In the genomic region with DNA sequence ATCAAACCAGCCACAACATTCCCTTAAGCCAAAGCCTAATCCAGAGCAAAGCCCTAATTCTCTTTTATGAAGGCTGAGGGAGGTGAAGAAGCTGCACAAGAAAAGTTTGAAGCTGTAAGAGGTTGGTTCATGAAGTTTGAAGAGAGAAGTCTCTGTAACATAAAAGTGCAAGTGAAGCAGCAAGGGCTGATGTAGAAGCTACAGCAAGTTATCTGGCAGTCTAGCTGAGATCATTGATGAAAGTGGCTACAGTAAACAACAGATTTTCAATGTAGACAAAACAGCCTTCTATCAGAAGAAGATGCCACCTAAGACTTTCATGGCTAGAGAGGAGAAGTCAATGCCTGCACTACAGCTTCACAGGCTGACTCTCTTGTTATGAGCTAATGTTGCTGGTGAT, we compare ENCODE assay signal across 25 cellular contexts. TPM values are rescaled to one million over a fixed set of nuclear protein-coding genes. Genes with fewer than 3 reads are reported as not detected.
A peak's percentile ranks its signal among the peaks of the same experiment; 100 is the strongest.
DNase-seq lines count a peak whose midpoint lies in the region; ATAC-seq, FAIRE-seq and TF ChIP-seq lines count a peak whose summit lies in the region.
"Had no signal": no experiment of that assay in that cellular context is flagged by ENCODE, and none has a peak within 500 bp of the region (broad histone marks: within the 10 kb centered on the region; RNA-seq: fewer than 3 reads in every experiment).

No MANE protein-coding gene starts in this region.

- peaks cover 12% of the 10 kb centered on the region for H3K9me3 ChIP-seq in HepG2 (ENCODE audit: low read length)
- H3K9me3 ChIP-seq in right lobe of liver = no peaks in the 10 kb centered on the region
- H3K9me3 ChIP-seq in K562 (replicated peaks; ENCODE audit: control insufficient read depth, insufficient read depth, low read depth, low read length) = no peaks in the 10 kb centered on the region
- H3K9me3 ChIP-seq: BE2C had no signal

- no peak overlapping the region for H3K27ac Mint-ChIP-seq in activated naive CD8-positive, alpha-beta T cell treated with anti-CD3 and anti-CD28 coated beads, Interleukin-2, amount 50 U/mL, for 24 hours
- H3K27ac Mint-ChIP-seq: CD4-positive, CD25-positive, alpha-beta regulatory T cell; CD8-positive, alpha-beta memory T cell; H9 had no signal

- DNase-seq in HepG2 (ENCODE audit: low spot score) = no peak
- no peak for DNase-seq in right lobe of liver
- DNase-seq in HEK293T (ENCODE audit: extremely low spot score) = no peak
- DNase-seq in K562 (ENCODE audit: extremely low read depth in 1 of 4, low spot score in 3 of 4) = no peak
- DNase-seq in activated naive CD8-positive, alpha-beta T cell treated with anti-CD3 and anti-CD28 coated beads, Interleukin-2, amount 50 U/mL, for 24 hours = no peak
- DNase-seq in hypothalamus (lab: John Stamatoyannopoulos, UW) = no peak
- DNase-seq: ACHN; BE2C; C1 segment of cervical spinal cord; CD4-positive, CD25-positive, alpha-beta regulatory T cell; CD8-positive, alpha-beta memory T cell; COR-L47; DMS 273 treated with DMSO at 0.1 percent for 48 hours; DMS53; DND-41; EL; GOT3; H9; IMR-90; KBM-7 had no signal

- in situ Hi-C loops in HepG2 (cut with HindIII; ENCODE audit: extremely low pct_ligation_motif_present, low pct_unique_long_range_greater_than_20kb) = no loop called here
- in situ Hi-C loops in K562 (cut with MboI) = no loop called here

- H3K4me2 ChIP-seq in HepG2 (ENCODE audit: low read depth, low read length) (no peak overlapping the region), K562 (ENCODE audit: insufficient read depth, low read length) (no peak overlapping the region)

- H3K36me3 Mint-ChIP-seq in activated naive CD8-positive, alpha-beta T cell treated with anti-CD3 and anti-CD28 coated beads, Interleukin-2, amount 50 U/mL, for 24 hours (ENCODE audit: low read depth) = no peaks in the 10 kb centered on the region
- H3K36me3 Mint-ChIP-seq: CD4-positive, CD25-positive, alpha-beta regulatory T cell; CD8-positive, alpha-beta memory T cell had no signal

- peaks cover 13% of the 10 kb centered on the region for H3K27me3 Mint-ChIP-seq in activated naive CD8-positive, alpha-beta T cell treated with anti-CD3 and anti-CD28 coated beads, Interleukin-2, amount 50 U/mL, for 24 hours

- no peaks in the 10 kb centered on the region for H3K9me1 ChIP-seq in K562 (ENCODE audit: control insufficient read depth, insufficient read depth, low read length)

- H2AFZ ChIP-seq in HepG2 (ENCODE audit: low read length) = peak overlapping the region; percentile 11
- H2AFZ ChIP-seq in K562 (ENCODE audit: low read depth, low read length) = no peak overlapping the region

- no peaks in the 10 kb centered on the region for H4K20me1 ChIP-seq in HepG2 (ENCODE audit: insufficient read depth, low read length)
- no peaks in the 10 kb centered on the region for H4K20me1 ChIP-seq in K562 (replicated peaks; ENCODE audit: control insufficient read depth, insufficient read depth, low read length)

- TF ChIP-seq CTCF in HepG2 (CRISPR knock-in tag; IDR thresholded peaks at IDR 0.05) (no peak), right lobe of liver (IDR thresholded peaks at IDR 0.05) (no peak), K562 (IDR thresholded peaks at IDR 0.05 in 2 of 3, conservative IDR thresholded peaks at IDR 0.05 in 1 of 3; ENCODE audit: insufficient read depth in 2 of 3, low read depth in 1 of 3, low read length in 3 of 3) (no peak)

- TF ChIP-seq RAD21 in HepG2 (CRISPR knock-in tag; IDR thresholded peaks at IDR 0.05) (no peak), K562 (CRISPR knock-in tag; conservative IDR thresholded peaks at IDR 0.05 in 1 of 2, IDR thresholded peaks at IDR 0.05 in 1 of 2) (no peak)

- no peaks in the 10 kb centered on the region for H3K4me1 ChIP-seq in HepG2 (ENCODE audit: insufficient read depth, low read length)
- H3K4me1 ChIP-seq in right lobe of liver = no peaks in the 10 kb centered on the region
- H3K4me1 ChIP-seq in K562 (replicated peaks in 1 of 2; ENCODE audit: control insufficient read depth in 2 of 2, insufficient read depth in 2 of 2, low read length in 2 of 2) = no peaks in the 10 kb centered on the region
- H3K4me1 ChIP-seq: BE2C had no signal

- no TSS peak for BruUV-seq in HepG2 (replicated peaks; lab: Mats Ljungman, UMichigan)
- no TSS peak for BruUV-seq in K562 (replicated peaks; lab: Mats Ljungman, UMichigan)

- H3K27ac ChIP-seq in HepG2 (ENCODE audit: extremely low read length, insufficient read depth, low read length) (no peak overlapping the region), right lobe of liver (no peak overlapping the region), K562 (ENCODE audit: extremely low read depth, low read depth, low read length) (no peak overlapping the region)
- H3K27ac ChIP-seq: HL-60 had no signal

- H3K79me2 ChIP-seq in HepG2 (ENCODE audit: insufficient read depth, low read length) (no peaks in the 10 kb centered on the region), K562 (ENCODE audit: control insufficient read depth, insufficient read depth, low read length) (no peaks in the 10 kb centered on the region)

- FAIRE-seq in HepG2 (lab: Jason Lieb, UNC) = no peak
- no peak for FAIRE-seq in K562 (lab: Jason Lieb, UNC)
- FAIRE-seq: GM12891 had no signal

- peaks cover 9% of the 10 kb centered on the region for H3K9me3 Mint-ChIP-seq in activated naive CD8-positive, alpha-beta T cell treated with anti-CD3 and anti-CD28 coated beads, Interleukin-2, amount 50 U/mL, for 24 hours

- H3K9ac ChIP-seq in HepG2 (ENCODE audit: insufficient read depth, low read depth, low read length) (no peak overlapping the region), K562 (ENCODE audit: insufficient read depth in 1 of 2, low read depth in 2 of 2, low read length in 2 of 2) (no peak overlapping the region)

- no peak for TF ChIP-seq EP300 in HepG2 (IDR thresholded peaks at IDR 0.05; ENCODE audit: low read depth in 2 of 2, low read length in 2 of 2)
- no peak for TF ChIP-seq EP300 in HepG2 (CRISPR knock-in tag; IDR thresholded peaks at IDR 0.05; ENCODE audit: borderline replicate concordance)
- no peak for TF ChIP-seq EP300 in K562 (IDR thresholded peaks at IDR 0.05; ENCODE audit: low read length)

- intact Hi-C loops in HepG2 (cut with micrococcal nuclease; ENCODE audit: unreplicated experiment) = no loop called here
- intact Hi-C loops in right lobe of liver (cut with DNase I) = no loop called here
- intact Hi-C loops in K562 (cut with micrococcal nuclease) = no loop called here

- POLR2A ChIA-PET in HepG2 (lab: Yijun Ruan, JAX) (no interaction called here), HEK293T (lab: Yijun Ruan, JAX) (interaction anchor here (0.9 kb wide), 1 partner anchor 43 kb away, joined by 3 read pairs; no protein-coding TSS in a partner anchor), K562 (lab: Yijun Ruan, JAX) (no interaction called here)

- H3K4me3 ChIP-seq in HepG2 (replicated peaks in 1 of 3; ENCODE audit: insufficient read depth in 1 of 3, low read depth in 2 of 3, low read length in 3 of 3) (no peak overlapping the region), right lobe of liver (no peak overlapping the region), K562 (no peak overlapping the region)

- H3K36me3 ChIP-seq in HepG2 (replicated peaks in 1 of 2; ENCODE audit: control insufficient read depth in 1 of 2, insufficient read depth in 2 of 2, low read length in 2 of 2) (no peaks in the 10 kb centered on the region), right lobe of liver (no peaks in the 10 kb centered on the region), K562 (ENCODE audit: control insufficient read depth, insufficient read depth, low read length) (no peaks in the 10 kb centered on the region)
- H3K36me3 ChIP-seq: BE2C had no signal

- H3K27me3 ChIP-seq in HepG2 (ENCODE audit: control insufficient read depth in 1 of 2, insufficient read depth in 2 of 2, low read length in 2 of 2) (no peaks in the 10 kb centered on the region), right lobe of liver (no peaks in the 10 kb centered on the region), K562 (ENCODE audit: control insufficient read depth in 2 of 2, insufficient read depth in 2 of 2, low read length in 2 of 2) (peaks cover 0 to 5% of the 10 kb centered on the region in 2 experiments; a peak in 3 of 5 replicates)
- H3K27me3 ChIP-seq: BE2C had no signal

- H3K4me3 Mint-ChIP-seq in activated naive CD8-positive, alpha-beta T cell treated with anti-CD3 and anti-CD28 coated beads, Interleukin-2, amount 50 U/mL, for 24 hours = no peak overlapping the region
- H3K4me3 Mint-ChIP-seq: CD4-positive, CD25-positive, alpha-beta regulatory T cell; CD8-positive, alpha-beta memory T cell; H9 had no signal

- peaks cover 3% of the 10 kb centered on the region for H3K4me1 Mint-ChIP-seq in activated naive CD8-positive, alpha-beta T cell treated with anti-CD3 and anti-CD28 coated beads, Interleukin-2, amount 50 U/mL, for 24 hours
- H3K4me1 Mint-ChIP-seq: H9 had no signal

- ATAC-seq in HepG2 (no peak), right lobe of liver (no peak), K562 (no peak), GM21423 (IDR thresholded peaks at IDR 0.05; ENCODE audit: unreplicated experiment) (no peak)
- no peak for ATAC-seq in activated naive CD8-positive, alpha-beta T cell treated with anti-CD3 and anti-CD28 coated beads, Interleukin-2, amount 50 U/mL, for 24 hours

- TF ChIP-seq POLR2A in HepG2 (IDR thresholded peaks at IDR 0.05; ENCODE audit: insufficient read depth in 1 of 2, low read depth in 2 of 2, low read length in 2 of 2) = no peak
- TF ChIP-seq POLR2A in right lobe of liver (IDR thresholded peaks at IDR 0.05) = no peak
- no peak for TF ChIP-seq POLR2A in K562 (conservative IDR thresholded peaks at IDR 0.05)

- CTCF ChIA-PET in HepG2 (lab: Yijun Ruan, JAX; ENCODE audit: low intra/inter-chr PET ratio, low total read pairs) = no interaction called here
- CTCF ChIA-PET in HEK293T (lab: Yijun Ruan, JAX) = no interaction called here
- CTCF ChIA-PET in K562 (lab: Yijun Ruan, JAX; ENCODE audit: low intra/inter-chr PET ratio) = no interaction called here

RNA-seq across cellular contexts. Expression of gene NACA2, which starts 52.5 kb away (rescaled TPM):
- total RNA-seq in HepG2 (2016; rRNA removed; fragmentation: Illumina TruSeq; extraction: Trizol) = 0.56 TPM in 1 of 2 replicates, not detected in the other
- total RNA-seq in HepG2 (2016; cell fraction: cytosol; rRNA removed; fragmentation: Illumina TruSeq; extraction: Trizol; ENCODE audit: low read depth) = not detected in 2 replicates
- 0.26 TPM in 1 of 2 replicates, not detected in the other for total RNA-seq in HepG2 (2016; cell fraction: insoluble cytoplasmic fraction; rRNA removed; fragmentation: Illumina TruSeq; extraction: Trizol)
- total RNA-seq in HepG2 (2016; cell fraction: membrane; rRNA removed; fragmentation: Illumina TruSeq; extraction: Trizol) = 0.24 and 0.34 TPM in 2 replicates
- not detected in 2 replicates for total RNA-seq in HepG2 (2016; cell fraction: nucleus; rRNA removed; fragmentation: Illumina TruSeq; extraction: Trizol)
- 0.09 and 0.21 TPM in 2 replicates for polyA plus RNA-seq in HepG2 (2011; rRNA removed)
- polyA plus RNA-seq in HepG2 (2011; cell fraction: cytosol; rRNA removed) = not detected in 2 replicates
- not detected in 2 replicates for polyA plus RNA-seq in HepG2 (2011; cell fraction: nucleus; rRNA removed)
- polyA plus RNA-seq in HepG2 (2012) = 0.53 and 0.59 TPM in 2 replicates
- polyA plus RNA-seq in HepG2 (2016; cell fraction: cytosol; fragmentation: Illumina TruSeq; extraction: Trizol; ENCODE audit: low read depth) = 0.18 and 0.19 TPM in 2 replicates
- not detected in 2 replicates for polyA plus RNA-seq in HepG2 (2016; cell fraction: insoluble cytoplasmic fraction; fragmentation: Illumina TruSeq; extraction: Trizol; ENCODE audit: low read depth)
- polyA plus RNA-seq in HepG2 (2016; cell fraction: membrane; fragmentation: Illumina TruSeq; extraction: Trizol; ENCODE audit: low read depth) = 0.26 TPM in 1 of 2 replicates, not detected in the other
- polyA plus RNA-seq in HepG2 (2016; cell fraction: nucleus; fragmentation: Illumina TruSeq; extraction: Trizol; ENCODE audit: insufficient read depth, low read depth) = not detected in 2 replicates
- not detected in 2 replicates for polyA minus RNA-seq in HepG2 (2011; rRNA and poly(A)+ RNA removed; ENCODE audit: low replicate concordance)
- not detected in 2 replicates for polyA minus RNA-seq in HepG2 (2011; cell fraction: cytosol; rRNA and poly(A)+ RNA removed)
- not detected in 2 replicates for polyA minus RNA-seq in HepG2 (2011; cell fraction: nucleus; rRNA and poly(A)+ RNA removed)
- total RNA-seq in right lobe of liver = not detected
- total RNA-seq in K562 (2011; cell fraction: chromatin; rRNA removed; ENCODE audit: low replicate concordance) = not detected in 2 replicates
- not detected in 2 replicates for total RNA-seq in K562 (2011; cell fraction: nucleolus; rRNA removed)
- not detected in 2 replicates for total RNA-seq in K562 (2011; cell fraction: nucleoplasm; rRNA removed)
- total RNA-seq in K562 (2014; rRNA removed) = 0.23 TPM in 1 of 2 replicates, not detected in the other
- total RNA-seq in K562 (2014; rRNA removed; fragmentation: Illumina TruSeq; extraction: Trizol) = not detected in 2 replicates
- not detected in 2 replicates for total RNA-seq in K562 (2015; rRNA removed; fragmentation: Illumina TruSeq; extraction: Trizol)
- total RNA-seq in K562 (2021) = not detected in 2 replicates
- polyA plus RNA-seq in K562 (2011; rRNA removed) = 0.29 and 0.34 TPM in 2 replicates
- not detected in 2 replicates for polyA plus RNA-seq in K562 (2011; cell fraction: cytosol; rRNA removed)
- not detected in 2 replicates for polyA plus RNA-seq in K562 (2011; cell fraction: nucleus; rRNA removed)
- 0.28 and 0.35 TPM in 2 replicates for polyA plus RNA-seq in K562 (2012)
- polyA plus RNA-seq in K562 (2014; fragmentation: Illumina TruSeq; extraction: Trizol) = not detected in 2 replicates
- polyA plus RNA-seq in K562 (2014; fragmentation: Nextera tagmentation; extraction: Ambion mirVana) = under 1 TPM; 0.13 to 0.23 TPM
- 0.24 TPM in 1 of 2 replicates, not detected in the other for polyA plus RNA-seq in K562 (2014; rRNA removed)
- 0.28 and 1.1 TPM in 2 replicates for polyA minus RNA-seq in K562 (2011; rRNA and poly(A)+ RNA removed)
- polyA minus RNA-seq in K562 (2011; cell fraction: cytosol; rRNA and poly(A)+ RNA removed) = not detected in 2 replicates
- polyA minus RNA-seq in K562 (2011; cell fraction: nucleus; rRNA and poly(A)+ RNA removed) = not detected in 2 replicates
- total RNA-seq: A172; CD4-positive, CD25-positive, alpha-beta regulatory T cell; CD8-positive, alpha-beta memory T cell; H9; HT1080; IMR-90 had no signal
- polyA plus RNA-seq: CD4-positive, CD25-positive, alpha-beta regulatory T cell; CD8-positive, alpha-beta memory T cell; IMR-90 had no signal
